1 cellular context compared by ENCODE assay signal in genomic region chr1:224503161-224504118, GRCh38.
TF ChIP-seq lines count a peak whose summit lies in the region.

No MANE protein-coding gene starts in this region.

TF ChIP-seq in K562, 482 proteins besides CTCF, POLR2A, EP300 and RAD21 (continued from another document and continues in another):
- TF ChIP-seq ZNF511 (CRISPR knock-in tag; IDR thresholded peaks at IDR 0.05) (peak; percentile 88), DIDO1 (tag; IDR thresholded peaks at IDR 0.05; ENCODE audit: low read depth) (peak; percentile 34; the same call in 1 of the 2 replicates), HDAC1 (IDR thresholded peaks at IDR 0.05) (peak; percentile 5 to 96), ZFX (CRISPR knock-in tag; IDR thresholded peaks at IDR 0.05) (peak; percentile 93), PML (IDR thresholded peaks at IDR 0.05; ENCODE audit: low read length) (peak; percentile 99), STAT6 (CRISPR knock-in tag; IDR thresholded peaks at IDR 0.05) (0 out of 2 replicates have a peak, but pooled peaks have one; percentile 19), TEAD1 (CRISPR knock-in tag; IDR thresholded peaks at IDR 0.05) (peak; percentile 66 to 91; a peak in 2 of 4 replicates), MCM5 (IDR thresholded peaks at IDR 0.05; ENCODE audit: low read depth) (no peak), ATF2 (CRISPR knock-in tag; IDR thresholded peaks at IDR 0.05) (no peak), SRSF1 (IDR thresholded peaks at IDR 0.05; ENCODE audit: low read depth, low read length) (no peak), ARNT (IDR thresholded peaks at IDR 0.05) (peak in 1 of 2 experiments; percentile 84), CXXC5 (CRISPR knock-in tag; IDR thresholded peaks at IDR 0.05) (peak; percentile 93), CREBBP (IDR thresholded peaks at IDR 0.05; ENCODE audit: low read depth, low read length) (no peak), TAF7 (tag; IDR thresholded peaks at IDR 0.05) (no peak), DPF2 (IDR thresholded peaks at IDR 0.05) (peak; percentile 99), SIN3B (IDR thresholded peaks at IDR 0.05; ENCODE audit: low read depth) (no peak), ZNF644 (tag; IDR thresholded peaks at IDR 0.05; ENCODE audit: low read depth) (peak; percentile 88; the same call in 1 of the 2 replicates), ZNF146 (CRISPR knock-in tag; IDR thresholded peaks at IDR 0.05; ENCODE audit: unreplicated experiment) (no peak), NELFE (IDR thresholded peaks at IDR 0.05; ENCODE audit: insufficient read depth, insufficient read length) (no peak), ZNF274 (IDR thresholded peaks at IDR 0.05; ENCODE audit: borderline replicate concordance, low read depth, low read length) (peak; percentile 92), ZBTB40 (IDR thresholded peaks at IDR 0.05) (peak; percentile 34; the same call in 1 of the 2 replicates), ZBTB40 (CRISPR knock-in tag; IDR thresholded peaks at IDR 0.05) (no peak), IRF9 (tag; IDR thresholded peaks at IDR 0.05) (no peak), MYBL2 (IDR thresholded peaks at IDR 0.05; ENCODE audit: low read depth) (no peak), MYBL2 (CRISPR knock-in tag; IDR thresholded peaks at IDR 0.05; ENCODE audit: borderline replicate concordance) (no peak)
- TF ChIP-seq, protein P1, sequence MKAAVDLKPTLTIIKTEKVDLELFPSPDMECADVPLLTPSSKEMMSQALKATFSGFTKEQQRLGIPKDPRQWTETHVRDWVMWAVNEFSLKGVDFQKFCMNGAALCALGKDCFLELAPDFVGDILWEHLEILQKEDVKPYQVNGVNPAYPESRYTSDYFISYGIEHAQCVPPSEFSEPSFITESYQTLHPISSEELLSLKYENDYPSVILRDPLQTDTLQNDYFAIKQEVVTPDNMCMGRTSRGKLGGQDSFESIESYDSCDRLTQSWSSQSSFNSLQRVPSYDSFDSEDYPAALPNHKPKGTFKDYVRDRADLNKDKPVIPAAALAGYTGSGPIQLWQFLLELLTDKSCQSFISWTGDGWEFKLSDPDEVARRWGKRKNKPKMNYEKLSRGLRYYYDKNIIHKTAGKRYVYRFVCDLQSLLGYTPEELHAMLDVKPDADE (conservative IDR thresholded peaks at IDR 0.05; ENCODE audit: control insufficient read depth, low read depth, low read length): peak; percentile 99
- TF ChIP-seq, protein P2, sequence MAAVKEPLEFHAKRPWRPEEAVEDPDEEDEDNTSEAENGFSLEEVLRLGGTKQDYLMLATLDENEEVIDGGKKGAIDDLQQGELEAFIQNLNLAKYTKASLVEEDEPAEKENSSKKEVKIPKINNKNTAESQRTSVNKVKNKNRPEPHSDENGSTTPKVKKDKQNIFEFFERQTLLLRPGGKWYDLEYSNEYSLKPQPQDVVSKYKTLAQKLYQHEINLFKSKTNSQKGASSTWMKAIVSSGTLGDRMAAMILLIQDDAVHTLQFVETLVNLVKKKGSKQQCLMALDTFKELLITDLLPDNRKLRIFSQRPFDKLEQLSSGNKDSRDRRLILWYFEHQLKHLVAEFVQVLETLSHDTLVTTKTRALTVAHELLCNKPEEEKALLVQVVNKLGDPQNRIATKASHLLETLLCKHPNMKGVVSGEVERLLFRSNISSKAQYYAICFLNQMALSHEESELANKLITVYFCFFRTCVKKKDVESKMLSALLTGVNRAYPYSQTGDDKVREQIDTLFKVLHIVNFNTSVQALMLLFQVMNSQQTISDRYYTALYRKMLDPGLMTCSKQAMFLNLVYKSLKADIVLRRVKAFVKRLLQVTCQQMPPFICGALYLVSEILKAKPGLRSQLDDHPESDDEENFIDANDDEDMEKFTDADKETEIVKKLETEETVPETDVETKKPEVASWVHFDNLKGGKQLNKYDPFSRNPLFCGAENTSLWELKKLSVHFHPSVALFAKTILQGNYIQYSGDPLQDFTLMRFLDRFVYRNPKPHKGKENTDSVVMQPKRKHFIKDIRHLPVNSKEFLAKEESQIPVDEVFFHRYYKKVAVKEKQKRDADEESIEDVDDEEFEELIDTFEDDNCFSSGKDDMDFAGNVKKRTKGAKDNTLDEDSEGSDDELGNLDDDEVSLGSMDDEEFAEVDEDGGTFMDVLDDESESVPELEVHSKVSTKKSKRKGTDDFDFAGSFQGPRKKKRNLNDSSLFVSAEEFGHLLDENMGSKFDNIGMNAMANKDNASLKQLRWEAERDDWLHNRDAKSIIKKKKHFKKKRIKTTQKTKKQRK (IDR thresholded peaks at IDR 0.05; ENCODE audit: borderline replicate concordance, low read depth, low read length): 0 out of 2 replicates have a peak, but pooled peaks have one; percentile 28
- TF ChIP-seq, protein P3, sequence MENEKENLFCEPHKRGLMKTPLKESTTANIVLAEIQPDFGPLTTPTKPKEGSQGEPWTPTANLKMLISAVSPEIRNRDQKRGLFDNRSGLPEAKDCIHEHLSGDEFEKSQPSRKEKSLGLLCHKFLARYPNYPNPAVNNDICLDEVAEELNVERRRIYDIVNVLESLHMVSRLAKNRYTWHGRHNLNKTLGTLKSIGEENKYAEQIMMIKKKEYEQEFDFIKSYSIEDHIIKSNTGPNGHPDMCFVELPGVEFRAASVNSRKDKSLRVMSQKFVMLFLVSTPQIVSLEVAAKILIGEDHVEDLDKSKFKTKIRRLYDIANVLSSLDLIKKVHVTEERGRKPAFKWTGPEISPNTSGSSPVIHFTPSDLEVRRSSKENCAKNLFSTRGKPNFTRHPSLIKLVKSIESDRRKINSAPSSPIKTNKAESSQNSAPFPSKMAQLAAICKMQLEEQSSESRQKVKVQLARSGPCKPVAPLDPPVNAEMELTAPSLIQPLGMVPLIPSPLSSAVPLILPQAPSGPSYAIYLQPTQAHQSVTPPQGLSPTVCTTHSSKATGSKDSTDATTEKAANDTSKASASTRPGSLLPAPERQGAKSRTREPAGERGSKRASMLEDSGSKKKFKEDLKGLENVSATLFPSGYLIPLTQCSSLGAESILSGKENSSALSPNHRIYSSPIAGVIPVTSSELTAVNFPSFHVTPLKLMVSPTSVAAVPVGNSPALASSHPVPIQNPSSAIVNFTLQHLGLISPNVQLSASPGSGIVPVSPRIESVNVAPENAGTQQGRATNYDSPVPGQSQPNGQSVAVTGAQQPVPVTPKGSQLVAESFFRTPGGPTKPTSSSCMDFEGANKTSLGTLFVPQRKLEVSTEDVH (IDR thresholded peaks at IDR 0.05; ENCODE audit: low read depth, partially characterized antibody): peak; percentile 49
- TF ChIP-seq, protein P4, sequence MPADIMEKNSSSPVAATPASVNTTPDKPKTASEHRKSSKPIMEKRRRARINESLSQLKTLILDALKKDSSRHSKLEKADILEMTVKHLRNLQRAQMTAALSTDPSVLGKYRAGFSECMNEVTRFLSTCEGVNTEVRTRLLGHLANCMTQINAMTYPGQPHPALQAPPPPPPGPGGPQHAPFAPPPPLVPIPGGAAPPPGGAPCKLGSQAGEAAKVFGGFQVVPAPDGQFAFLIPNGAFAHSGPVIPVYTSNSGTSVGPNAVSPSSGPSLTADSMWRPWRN (IDR thresholded peaks at IDR 0.05; ENCODE audit: low read depth): peak; percentile 99
